Comparison of ENCODE assay signal across 1 cellular context in the genomic region with DNA sequence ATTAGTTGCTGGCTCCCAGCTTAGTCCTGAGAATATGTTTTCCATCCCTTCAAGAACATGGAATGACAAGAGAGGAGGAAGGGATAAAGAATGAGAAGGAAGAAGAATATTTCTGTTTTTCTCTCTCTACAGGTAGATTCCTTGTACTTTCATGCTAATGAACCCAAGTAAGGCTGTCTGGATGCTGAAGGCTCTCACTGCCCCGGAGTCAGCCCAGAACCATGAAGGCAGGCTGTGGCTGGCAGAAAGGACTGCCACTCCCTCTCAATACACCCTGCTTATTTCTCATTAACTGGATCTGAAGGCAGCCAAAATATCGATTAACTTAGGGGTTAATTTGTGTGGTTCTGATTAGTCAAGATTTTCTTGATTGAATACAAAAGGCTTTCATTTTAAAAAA.
TF ChIP-seq lines count a peak whose summit lies in the region.

No MANE protein-coding gene starts in this region.

TF ChIP-seq in WTC11, 78 proteins besides CTCF, POLR2A, EP300 and RAD21 (continued from another document):
- TF ChIP-seq, protein P1, sequence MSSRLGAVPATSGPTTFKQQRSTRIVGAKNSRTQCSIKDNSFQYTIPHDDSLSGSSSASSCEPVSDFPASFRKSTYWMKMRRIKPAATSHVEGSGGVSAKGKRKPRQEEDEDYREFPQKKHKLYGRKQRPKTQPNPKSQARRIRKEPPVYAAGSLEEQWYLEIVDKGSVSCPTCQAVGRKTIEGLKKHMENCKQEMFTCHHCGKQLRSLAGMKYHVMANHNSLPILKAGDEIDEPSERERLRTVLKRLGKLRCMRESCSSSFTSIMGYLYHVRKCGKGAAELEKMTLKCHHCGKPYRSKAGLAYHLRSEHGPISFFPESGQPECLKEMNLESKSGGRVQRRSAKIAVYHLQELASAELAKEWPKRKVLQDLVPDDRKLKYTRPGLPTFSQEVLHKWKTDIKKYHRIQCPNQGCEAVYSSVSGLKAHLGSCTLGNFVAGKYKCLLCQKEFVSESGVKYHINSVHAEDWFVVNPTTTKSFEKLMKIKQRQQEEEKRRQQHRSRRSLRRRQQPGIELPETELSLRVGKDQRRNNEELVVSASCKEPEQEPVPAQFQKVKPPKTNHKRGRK (CRISPR knock-in tag; IDR thresholded peaks at IDR 0.05; ENCODE audit: borderline replicate concordance) = no peak
- TF ChIP-seq MYBL2 (CRISPR knock-in tag; IDR thresholded peaks at IDR 0.05) = no peak
